ENCODE assay signal across 1 cellular context in genomic region chr4:112862318-112862674, GRCh38.
TF ChIP-seq lines count a peak whose summit lies in the region.

No MANE protein-coding gene starts in this region.

TF ChIP-seq in GM12878, 131 proteins besides CTCF, POLR2A, EP300 and RAD21 (continued from another document):
- no peak for TF ChIP-seq CBX5 (IDR thresholded peaks at IDR 0.05; ENCODE audit: low read depth)
- TF ChIP-seq, protein P1, sequence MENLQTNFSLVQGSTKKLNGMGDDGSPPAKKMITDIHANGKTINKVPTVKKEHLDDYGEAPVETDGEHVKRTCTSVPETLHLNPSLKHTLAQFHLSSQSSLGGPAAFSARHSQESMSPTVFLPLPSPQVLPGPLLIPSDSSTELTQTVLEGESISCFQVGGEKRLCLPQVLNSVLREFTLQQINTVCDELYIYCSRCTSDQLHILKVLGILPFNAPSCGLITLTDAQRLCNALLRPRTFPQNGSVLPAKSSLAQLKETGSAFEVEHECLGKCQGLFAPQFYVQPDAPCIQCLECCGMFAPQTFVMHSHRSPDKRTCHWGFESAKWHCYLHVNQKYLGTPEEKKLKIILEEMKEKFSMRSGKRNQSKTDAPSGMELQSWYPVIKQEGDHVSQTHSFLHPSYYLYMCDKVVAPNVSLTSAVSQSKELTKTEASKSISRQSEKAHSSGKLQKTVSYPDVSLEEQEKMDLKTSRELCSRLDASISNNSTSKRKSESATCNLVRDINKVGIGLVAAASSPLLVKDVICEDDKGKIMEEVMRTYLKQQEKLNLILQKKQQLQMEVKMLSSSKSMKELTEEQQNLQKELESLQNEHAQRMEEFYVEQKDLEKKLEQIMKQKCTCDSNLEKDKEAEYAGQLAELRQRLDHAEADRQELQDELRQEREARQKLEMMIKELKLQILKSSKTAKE (IDR thresholded peaks at IDR 0.05; ENCODE audit: low read depth, poor library complexity, severe bottlenecking), result no peak
- TF ChIP-seq TBL1XR1 (IDR thresholded peaks at IDR 0.05; ENCODE audit: low read depth, low read length), result no peak
- TF ChIP-seq MTA3 (IDR thresholded peaks at IDR 0.05; ENCODE audit: borderline replicate concordance, low read length), result no peak
- TF ChIP-seq ZNF622 (IDR thresholded peaks at IDR 0.05), result no peak
- TF ChIP-seq STAT1 (conservative IDR thresholded peaks at IDR 0.05), result no peak
- no peak for TF ChIP-seq NR2C1 (IDR thresholded peaks at IDR 0.05)
